In the genomic region with DNA sequence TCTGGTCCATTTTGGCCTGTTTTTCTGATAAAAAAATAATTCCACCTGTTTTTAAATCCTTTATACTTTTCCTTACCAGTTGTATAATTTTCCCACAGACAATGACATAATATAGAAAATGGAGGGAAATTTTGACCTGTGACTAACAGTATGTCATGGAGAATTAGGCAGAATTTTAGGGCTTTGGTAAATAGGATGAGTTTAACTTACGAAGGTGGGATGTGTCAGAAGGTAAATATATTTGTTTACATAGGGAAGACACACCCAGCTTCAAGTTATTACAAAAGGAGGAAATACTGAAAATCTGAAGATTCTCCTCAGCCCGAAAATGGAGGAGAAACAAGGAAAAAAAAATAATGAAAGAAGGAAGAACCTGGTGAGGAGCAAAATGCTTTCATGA, we compare ENCODE assay signal across 16 cellular contexts.
DNase-seq lines count a peak whose midpoint lies in the region; ATAC-seq, FAIRE-seq and TF ChIP-seq lines count a peak whose summit lies in the region.
"Had no signal": no experiment of that assay in that cellular context is flagged by ENCODE, and none has a peak within 500 bp of the region (broad histone marks: within the 10 kb centered on the region; RNA-seq: fewer than 3 reads in every experiment).

No MANE protein-coding gene starts in this region.

- intact Hi-C loops in HCT116 (cut with micrococcal nuclease) (no loop called here), PC-3 (cut with micrococcal nuclease) (loop anchor here (2.0 to 10.0 kb wide), 2 partner anchors 55 to 293 kb away; no protein-coding TSS in a partner anchor)

- no peak for TF ChIP-seq POLR2A in A549 (IDR thresholded peaks at IDR 0.05; ENCODE audit: low read length)
- TF ChIP-seq POLR2A in HCT116 (IDR thresholded peaks at IDR 0.05; ENCODE audit: borderline replicate concordance, extremely low read depth, insufficient read depth, insufficient read length): no peak

- H3K9me2 ChIP-seq in HCT116 (ENCODE audit: insufficient read depth) (no peaks in the 10 kb centered on the region), PC-3 (replicated peaks; ENCODE audit: low read length) (no peaks in the 10 kb centered on the region)

- no peak for FAIRE-seq in A549 (lab: Jason Lieb, UNC)
- no peak for FAIRE-seq in bronchial epithelial cell (lab: Jason Lieb, UNC)
- no peak for FAIRE-seq in frontal cortex (lab: Jason Lieb, UNC)
- FAIRE-seq: D721Med, K562 had no signal

- BruUV-seq in HCT116 (replicated peaks; lab: Mats Ljungman, UMichigan) (no TSS peak), PC-3 (replicated peaks; lab: Mats Ljungman, UMichigan) (no TSS peak)

- DNase-seq in A549 (ENCODE audit: low read depth in 1 of 2, low spot score in 1 of 2) (peak; percentile 18 to 75), HCT116 (ENCODE audit: low read depth, low spot score) (no peak), PC-3 (peak; percentile 84), bronchial epithelial cell (ENCODE audit: low read depth) (peak; percentile 59), frontal cortex (ENCODE audit: low spot score in 2 of 2) (no peak), NCI-H2227 (lab: John Stamatoyannopoulos, UW; ENCODE audit: unreplicated experiment) (no peak)
- DNase-seq: 8988T; ACHN; CD4-positive, CD25-positive, alpha-beta regulatory T cell; DMS153; H7 had no signal

- WGBS in A549 (ENCODE audit: missing lambda C conversion rate): 2% methylated on average over 2 of the region's 2 CpGs

- H3F3A ChIP-seq in PC-3 (ENCODE audit: low read length, unreplicated experiment): no peaks in the 10 kb centered on the region

- no peaks in the 10 kb centered on the region for H3K9me3 ChIP-seq in A549
- H3K9me3 ChIP-seq in HCT116 (ENCODE audit: control insufficient read depth in 1 of 2, insufficient read depth in 1 of 2, low read depth in 1 of 2, low read length in 2 of 2): no peaks in the 10 kb centered on the region
- H3K9me3 ChIP-seq in PC-3 (ENCODE audit: low read length): no peaks in the 10 kb centered on the region

- H3K36me3 ChIP-seq in HCT116 (ENCODE audit: control insufficient read depth in 1 of 2, insufficient read depth in 2 of 2, low read length in 2 of 2) (no peaks in the 10 kb centered on the region), PC-3 (ENCODE audit: low read depth, low read length) (no peaks in the 10 kb centered on the region), bronchial epithelial cell (ENCODE audit: control insufficient read depth, insufficient read depth, low read length) (no peaks in the 10 kb centered on the region)

- no peak for TF ChIP-seq EP300 in A549 (IDR thresholded peaks at IDR 0.05)

- CTCF ChIA-PET in A549 (lab: Yijun Ruan, JAX): no interaction called here
- CTCF ChIA-PET in HCT116 (lab: Charles Lee): no interaction called here
- CTCF ChIA-PET in PC-3 (lab: Charles Lee): no interaction called here

- no peak for TF ChIP-seq CTCF in A549 (IDR thresholded peaks at IDR 0.05)
- TF ChIP-seq CTCF in HCT116 (IDR thresholded peaks at IDR 0.05 in 2 of 3, conservative IDR thresholded peaks at IDR 0.05 in 1 of 3; ENCODE audit: borderline replicate concordance in 1 of 3, insufficient read depth in 1 of 3, low read depth in 2 of 3, low read length in 2 of 3): no peak
- TF ChIP-seq CTCF in PC-3 (conservative IDR thresholded peaks at IDR 0.05; ENCODE audit: low read depth, low read length): no peak
- no peak for TF ChIP-seq CTCF in bronchial epithelial cell (IDR thresholded peaks at IDR 0.05; ENCODE audit: insufficient read depth, low read length, severe bottlenecking)

- H3K27ac ChIP-seq in A549 (0 out of 6 replicates have a peak overlapping the region, but pooled peaks of 1 of the 2 experiments have one; percentile 25), HCT116 (ENCODE audit: low read depth, low read length) (no peak overlapping the region), PC-3 (ENCODE audit: low read length) (peak overlapping the region; percentile 96)
- H3K27ac ChIP-seq: BLaER1 treated with 17β-estradiol and CSF1 and Interleukin-3, amounts not matched to agents 10 nM and 100 nM had no signal

- ATAC-seq in A549 (peak in 1 of 2 experiments; percentile 53; a peak in 2 of 6 replicates), HCT116 (no peak), PC-3 (peak; percentile 89), HG03469 (IDR thresholded peaks at IDR 0.05; ENCODE audit: unreplicated experiment) (no peak)
- ATAC-seq: GM23338, K562 had no signal

- H3K9ac ChIP-seq in HCT116 (ENCODE audit: low read length): no peak overlapping the region
- peak overlapping the region; percentile 83 for H3K9ac ChIP-seq in PC-3 (ENCODE audit: low read length)
- H3K9ac ChIP-seq: BLaER1 treated with 17β-estradiol and CSF1 and Interleukin-3, amounts not matched to agents 10 nM and 100 nM had no signal

- peaks cover 11% of the 10 kb centered on the region for H3K4me1 ChIP-seq in A549
- no peaks in the 10 kb centered on the region for H3K4me1 ChIP-seq in HCT116 (ENCODE audit: control insufficient read depth in 1 of 2, insufficient read depth in 2 of 2, low read length in 2 of 2)
- peaks cover 12% of the 10 kb centered on the region for H3K4me1 ChIP-seq in PC-3 (ENCODE audit: insufficient read depth, low read length)

- H4K20me1 ChIP-seq in HCT116 (ENCODE audit: insufficient read depth): no peaks in the 10 kb centered on the region
- H4K20me1 ChIP-seq in PC-3 (ENCODE audit: low read length): no peaks in the 10 kb centered on the region
- H4K20me1 ChIP-seq: BLaER1 treated with 17β-estradiol and CSF1 and Interleukin-3, amounts not matched to agents 10 nM and 100 nM had no signal

- H2AFZ ChIP-seq in HCT116 (ENCODE audit: low read depth, low read length, poor library complexity, severe bottlenecking): peak overlapping the region; percentile 77
- H2AFZ ChIP-seq in PC-3 (ENCODE audit: low read length): peak overlapping the region; percentile 35; the same call in 1 of the 2 replicates
- H2AFZ ChIP-seq: GM23338 had no signal

- H3K4me2 ChIP-seq in A549: peak overlapping the region; percentile 36; the same call in 2 of the 3 replicates
- no peak overlapping the region for H3K4me2 ChIP-seq in HCT116 (ENCODE audit: low read length)
- peak overlapping the region; percentile 70 for H3K4me2 ChIP-seq in PC-3 (ENCODE audit: low read length)
- H3K4me2 ChIP-seq: BLaER1 treated with 17β-estradiol and CSF1 and Interleukin-3, amounts not matched to agents 10 nM and 100 nM; GM23338 had no signal

- no peaks in the 10 kb centered on the region for H3K79me2 ChIP-seq in HCT116 (ENCODE audit: insufficient read depth, low read length)
- no peaks in the 10 kb centered on the region for H3K79me2 ChIP-seq in PC-3 (ENCODE audit: low read length)

- RAD21 ChIA-PET in HCT116 (lab: Charles Lee; ENCODE audit: low non-redundant PET in 1 of 2, low total read pairs in 2 of 2, uncharacterized antibody in 2 of 2, unreplicated experiment in 2 of 2): no interaction called here

- no peak overlapping the region for H3K4me3 ChIP-seq in A549
- no peak overlapping the region for H3K4me3 ChIP-seq in HCT116 (replicated peaks in 1 of 2; ENCODE audit: low read depth in 1 of 2, low read length in 2 of 2)
- H3K4me3 ChIP-seq in PC-3 (ENCODE audit: low read length): peak overlapping the region; percentile 37
- H3K4me3 ChIP-seq in bronchial epithelial cell (ENCODE audit: low read depth, low read length): no peak overlapping the region
- H3K4me3 ChIP-seq: BLaER1 treated with 17β-estradiol and CSF1 and Interleukin-3, amounts not matched to agents 10 nM and 100 nM; GM23338; K562 had no signal

- no peak for TF ChIP-seq RAD21 in A549 (conservative IDR thresholded peaks at IDR 0.05 in 1 of 2, IDR thresholded peaks at IDR 0.05 in 1 of 2)
- no peak for TF ChIP-seq RAD21 in HCT116 (IDR thresholded peaks at IDR 0.05; ENCODE audit: low read depth)

- H3K27me3 ChIP-seq in HCT116 (ENCODE audit: insufficient read depth, low read length) (no peaks in the 10 kb centered on the region), PC-3 (ENCODE audit: low read length) (no peaks in the 10 kb centered on the region), bronchial epithelial cell (ENCODE audit: control insufficient read depth, insufficient read depth, low read length) (no peaks in the 10 kb centered on the region)
- H3K27me3 ChIP-seq: BLaER1 treated with 17β-estradiol and CSF1 and Interleukin-3, amounts not matched to agents 10 nM and 100 nM had no signal

- POLR2A ChIA-PET in A549 (lab: Yijun Ruan, JAX) (no interaction called here), HCT116 (lab: Charles Lee) (no interaction called here), PC-3 (lab: Charles Lee; ENCODE audit: unreplicated experiment) (interaction anchor here (0.6 to 0.7 kb wide), 2 partner anchors 55 to 296 kb away, joined by 9 to 10 read pairs; no protein-coding TSS in a partner anchor)

TF ChIP-seq in A549, 52 proteins besides CTCF, POLR2A, EP300 and RAD21 (continues in another document):
- no peak for TF ChIP-seq SREBF2 (IDR thresholded peaks at IDR 0.05)
- TF ChIP-seq GATA3 (IDR thresholded peaks at IDR 0.05; ENCODE audit: borderline replicate concordance): peak; percentile 36; the same call in 1 of the 2 replicates

TF ChIP-seq in HCT116, 20 proteins besides CTCF, POLR2A, EP300 and RAD21 (continues in another document):
- TF ChIP-seq EGR1 (IDR thresholded peaks at IDR 0.05; ENCODE audit: low read depth): no peak
- no peak for TF ChIP-seq POLR2AphosphoS5 (IDR thresholded peaks at IDR 0.05; ENCODE audit: low read depth, low read length)
- TF ChIP-seq, protein P1, sequence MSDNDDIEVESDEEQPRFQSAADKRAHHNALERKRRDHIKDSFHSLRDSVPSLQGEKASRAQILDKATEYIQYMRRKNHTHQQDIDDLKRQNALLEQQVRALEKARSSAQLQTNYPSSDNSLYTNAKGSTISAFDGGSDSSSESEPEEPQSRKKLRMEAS (IDR thresholded peaks at IDR 0.05): no peak
- TF ChIP-seq ELF1 (IDR thresholded peaks at IDR 0.05; ENCODE audit: borderline replicate concordance, low read depth): no peak
- TF ChIP-seq, protein P2, sequence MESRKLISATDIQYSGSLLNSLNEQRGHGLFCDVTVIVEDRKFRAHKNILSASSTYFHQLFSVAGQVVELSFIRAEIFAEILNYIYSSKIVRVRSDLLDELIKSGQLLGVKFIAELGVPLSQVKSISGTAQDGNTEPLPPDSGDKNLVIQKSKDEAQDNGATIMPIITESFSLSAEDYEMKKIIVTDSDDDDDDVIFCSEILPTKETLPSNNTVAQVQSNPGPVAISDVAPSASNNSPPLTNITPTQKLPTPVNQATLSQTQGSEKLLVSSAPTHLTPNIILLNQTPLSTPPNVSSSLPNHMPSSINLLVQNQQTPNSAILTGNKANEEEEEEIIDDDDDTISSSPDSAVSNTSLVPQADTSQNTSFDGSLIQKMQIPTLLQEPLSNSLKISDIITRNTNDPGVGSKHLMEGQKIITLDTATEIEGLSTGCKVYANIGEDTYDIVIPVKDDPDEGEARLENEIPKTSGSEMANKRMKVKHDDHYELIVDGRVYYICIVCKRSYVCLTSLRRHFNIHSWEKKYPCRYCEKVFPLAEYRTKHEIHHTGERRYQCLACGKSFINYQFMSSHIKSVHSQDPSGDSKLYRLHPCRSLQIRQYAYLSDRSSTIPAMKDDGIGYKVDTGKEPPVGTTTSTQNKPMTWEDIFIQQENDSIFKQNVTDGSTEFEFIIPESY (IDR thresholded peaks at IDR 0.05; ENCODE audit: extremely low read depth, insufficient replicate concordance, low read length): no peak
- TF ChIP-seq SRF (IDR thresholded peaks at IDR 0.05; ENCODE audit: low read depth): no peak
- no peak for TF ChIP-seq SP1 (IDR thresholded peaks at IDR 0.05; ENCODE audit: low read depth)
- no peak for TF ChIP-seq SIN3A (IDR thresholded peaks at IDR 0.05; ENCODE audit: low read depth)
- TF ChIP-seq FOSL1 (IDR thresholded peaks at IDR 0.05; ENCODE audit: low read depth): no peak

Comparison
In these comparisons a context has a peak if more than half of its experiments do, and no peak if none do; other contexts are left out.
1. DNase-seq: peak in A549 (2 of 2), PC-3 (single experiment) and bronchial epithelial cell (single experiment); none in HCT116 (single experiment), frontal cortex (0 of 2) and NCI-H2227 (single experiment).